In the genomic region with DNA sequence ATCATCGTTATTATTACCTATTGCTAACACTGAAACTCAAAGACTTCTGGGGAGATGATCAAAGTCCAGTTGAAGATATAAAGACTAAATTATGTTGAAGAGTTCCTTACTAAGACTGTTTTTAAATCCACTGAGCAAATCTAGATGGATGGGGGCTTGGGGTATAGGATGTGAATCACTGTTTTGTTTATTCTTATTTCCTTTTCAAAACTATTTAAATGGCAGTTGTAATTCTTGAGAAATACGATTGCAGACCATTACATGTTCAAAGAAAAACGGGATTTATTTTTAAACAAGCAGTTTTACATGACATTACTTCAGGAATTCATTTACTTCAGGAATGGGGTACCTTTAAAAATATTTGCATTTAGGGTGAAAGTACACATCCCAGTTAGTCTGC, we compare ENCODE assay signal across 12 cellular contexts. TPM values are rescaled to one million over a fixed set of nuclear protein-coding genes. Genes with fewer than 3 reads are reported as not detected.
DNase-seq lines count a peak whose midpoint lies in the region; ATAC-seq, FAIRE-seq and TF ChIP-seq lines count a peak whose summit lies in the region.
"Had no signal": no experiment of that assay in that cellular context is flagged by ENCODE, and none has a peak within 500 bp of the region (broad histone marks: within the 10 kb centered on the region; RNA-seq: fewer than 3 reads in every experiment).

No MANE protein-coding gene starts in this region.

- H3K4me3 ChIP-seq in right cardiac atrium (ENCODE audit: low read length) (peak overlapping the region; percentile 34), SK-N-MC (peak overlapping the region; percentile 65), endothelial cell of umbilical vein (replicated peaks in 1 of 3; ENCODE audit: insufficient read depth in 1 of 3, low read depth in 1 of 3, low read length in 3 of 3) (peak overlapping the region in 1 of 3 experiments; percentile 8), uterus (no peak overlapping the region), testis (no peak overlapping the region)
- H3K4me3 ChIP-seq: hepatocyte, lung had no signal

- CTCF ChIA-PET in endothelial cell of umbilical vein (lab: Charles Lee): interaction anchor here (0.9 to 1.2 kb wide), 2 partner anchors 65 to 277 kb away, joined by 3 read pairs; no protein-coding TSS in a partner anchor

- ATAC-seq in right cardiac atrium (no peak), Right ventricle myocardium inferior (no peak), GM21529 (IDR thresholded peaks at IDR 0.05; ENCODE audit: unreplicated experiment) (no peak)

- FAIRE-seq in endothelial cell of umbilical vein (lab: Jason Lieb, UNC): no peak

- no peaks in the 10 kb centered on the region for H3K36me3 ChIP-seq in SK-N-MC (ENCODE audit: insufficient read depth, low read length)
- H3K36me3 ChIP-seq in endothelial cell of umbilical vein (ENCODE audit: control insufficient read depth in 2 of 2, extremely low read depth in 1 of 2, insufficient read depth in 2 of 2, low read length in 2 of 2): no peaks in the 10 kb centered on the region
- H3K36me3 ChIP-seq in uterus: no peaks in the 10 kb centered on the region
- H3K36me3 ChIP-seq in testis (ENCODE audit: low read depth, missing control alignments): no peaks in the 10 kb centered on the region

- POLR2A ChIA-PET in endothelial cell of umbilical vein (lab: Charles Lee): no interaction called here

- no peaks in the 10 kb centered on the region for H4K20me1 ChIP-seq in endothelial cell of umbilical vein (replicated peaks; ENCODE audit: control insufficient read depth, extremely low read depth, insufficient read depth, low read length)

- DNase-seq in right cardiac atrium: no peak
- DNase-seq in Right ventricle myocardium inferior (ENCODE audit: missing footprints): no peak
- DNase-seq in SK-N-MC (ENCODE audit: low read depth, low spot score): no peak
- peak; percentile 64 for DNase-seq in endothelial cell of umbilical vein (ENCODE audit: low read depth, low spot score)
- DNase-seq in uterus: no peak
- no peak for DNase-seq in testis
- DNase-seq in AML-193 (lab: John Stamatoyannopoulos, UW): no peak
- DNase-seq: activated CD8-positive, alpha-beta memory T cell treated with anti-CD3 and anti-CD28 coated beads for 24 hours; aorta had no signal

- dilution Hi-C loops in endothelial cell of umbilical vein (cut with MboI; ENCODE audit: extremely low pct_ligation_motif_present, low sequenced_read_pairs): no loop called here

- peak overlapping the region; percentile 69 for H3K4me2 ChIP-seq in endothelial cell of umbilical vein (ENCODE audit: insufficient read depth, low read length)
- H3K4me2 ChIP-seq: hepatocyte had no signal

- 34% methylated on average over 3 of the region's 3 CpGs for WGBS in right cardiac atrium
- 65 to 67% methylated on average over 3 of the region's 3 CpGs for WGBS in testis, 2 donors

- H3K27ac ChIP-seq in right cardiac atrium (ENCODE audit: low read length): no peak overlapping the region
- no peak overlapping the region for H3K27ac ChIP-seq in SK-N-MC
- H3K27ac ChIP-seq in endothelial cell of umbilical vein (ENCODE audit: insufficient read depth, low read depth, low read length): peak overlapping the region; percentile 18
- H3K27ac ChIP-seq in uterus: peak overlapping the region; percentile 20 to 28
- peak overlapping the region in 1 of 2 donors; percentile 5 for H3K27ac ChIP-seq in testis
- H3K27ac ChIP-seq: hepatocyte had no signal

- H3K79me2 ChIP-seq in endothelial cell of umbilical vein (ENCODE audit: control insufficient read depth, insufficient read depth, low read length): no peaks in the 10 kb centered on the region
- H3K79me2 ChIP-seq: hepatocyte had no signal

- H3K4me1 ChIP-seq in right cardiac atrium (ENCODE audit: control insufficient read depth, insufficient read depth, low read length) (peaks cover 3% of the 10 kb centered on the region), endothelial cell of umbilical vein (ENCODE audit: control insufficient read depth, extremely low read depth, insufficient read depth, low read length) (peaks cover 52% of the 10 kb centered on the region), uterus (no peaks in the 10 kb centered on the region), testis (no peaks in the 10 kb centered on the region)

- H2AFZ ChIP-seq in endothelial cell of umbilical vein (ENCODE audit: low read depth, low read length): peak overlapping the region; percentile 4
- H2AFZ ChIP-seq: hepatocyte had no signal

- no peaks in the 10 kb centered on the region for H3K27me3 ChIP-seq in right cardiac atrium (ENCODE audit: control insufficient read depth, insufficient read depth)
- H3K27me3 ChIP-seq in endothelial cell of umbilical vein (ENCODE audit: control insufficient read depth in 2 of 2, insufficient read depth in 2 of 2, low read length in 2 of 2): peaks cover 4 to 11% of the 10 kb centered on the region in 2 experiments
- no peaks in the 10 kb centered on the region for H3K27me3 ChIP-seq in uterus
- no peaks in the 10 kb centered on the region for H3K27me3 ChIP-seq in testis

- TF ChIP-seq CTCF in endothelial cell of umbilical vein (IDR thresholded peaks at IDR 0.05; ENCODE audit: extremely low read depth in 1 of 2, insufficient read depth in 1 of 2, low read depth in 1 of 2, low read length in 2 of 2) (no peak), uterus (IDR thresholded peaks at IDR 0.05) (no peak), testis (IDR thresholded peaks at IDR 0.05) (no peak)

- no peaks in the 10 kb centered on the region for H3K9me1 ChIP-seq in endothelial cell of umbilical vein (replicated peaks; ENCODE audit: control insufficient read depth, extremely low read depth, insufficient read depth, low read length)

- TF ChIP-seq POLR2A in endothelial cell of umbilical vein (IDR thresholded peaks at IDR 0.05; ENCODE audit: low read depth, low read length): no peak
- TF ChIP-seq POLR2A in uterus (IDR thresholded peaks at IDR 0.05): no peak
- TF ChIP-seq POLR2A in testis (IDR thresholded peaks at IDR 0.05): no peak

- intact Hi-C loops in right cardiac atrium (cut with DNase I): no loop called here
- intact Hi-C loops in Right ventricle myocardium inferior (cut with DNase I): loop anchor here (5.0 to 10.0 kb wide), 2 partner anchors 60 to 103 kb away; no protein-coding TSS in a partner anchor
- intact Hi-C loops in endothelial cell of umbilical vein (cut with micrococcal nuclease): loop anchor here (2.0 to 10.0 kb wide), 6 partner anchors 83 to 790 kb away; a partner anchor contains a TSS
- intact Hi-C loops in uterus (cut with DNase I; ENCODE audit: low total_unique reads): no loop called here
- intact Hi-C loops in testis (cut with DNase I; ENCODE audit: low total_unique reads): no loop called here

- BruUV-seq in endothelial cell of umbilical vein (replicated peaks; lab: Mats Ljungman, UMichigan): no TSS peak

- no peak overlapping the region for H3K9ac ChIP-seq in SK-N-MC (ENCODE audit: insufficient read length)
- no peak overlapping the region for H3K9ac ChIP-seq in endothelial cell of umbilical vein (replicated peaks; ENCODE audit: extremely low read depth, insufficient read depth, low read length)

- no peaks in the 10 kb centered on the region for H3K9me3 ChIP-seq in right cardiac atrium (ENCODE audit: control insufficient read depth, low read length)
- H3K9me3 ChIP-seq in SK-N-MC (ENCODE audit: low read depth, low read length): no peaks in the 10 kb centered on the region
- no peaks in the 10 kb centered on the region for H3K9me3 ChIP-seq in endothelial cell of umbilical vein (replicated peaks; ENCODE audit: control insufficient read depth, insufficient read depth, low read length)
- H3K9me3 ChIP-seq in uterus: no peaks in the 10 kb centered on the region
- no peaks in the 10 kb centered on the region for H3K9me3 ChIP-seq in testis

TF ChIP-seq in endothelial cell of umbilical vein, 7 proteins besides CTCF, POLR2A, EP300 and RAD21:
- peak; percentile 16 for TF ChIP-seq GATA2 (IDR thresholded peaks at IDR 0.05; ENCODE audit: insufficient read depth, insufficient read length, low read depth, low read length)
- no peak for TF ChIP-seq FOS (IDR thresholded peaks at IDR 0.05; ENCODE audit: borderline replicate concordance, insufficient read depth, low read length)
- no peak for TF ChIP-seq POLR2AphosphoS5 (IDR thresholded peaks at IDR 0.05; ENCODE audit: insufficient read depth, low read depth, low read length)
- TF ChIP-seq, protein P1, sequence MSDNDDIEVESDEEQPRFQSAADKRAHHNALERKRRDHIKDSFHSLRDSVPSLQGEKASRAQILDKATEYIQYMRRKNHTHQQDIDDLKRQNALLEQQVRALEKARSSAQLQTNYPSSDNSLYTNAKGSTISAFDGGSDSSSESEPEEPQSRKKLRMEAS (IDR thresholded peaks at IDR 0.05; ENCODE audit: insufficient read depth, insufficient read length): no peak
- TF ChIP-seq MYC (IDR thresholded peaks at IDR 0.05; ENCODE audit: low read depth, low read length): no peak
- no peak for TF ChIP-seq JUN (IDR thresholded peaks at IDR 0.05; ENCODE audit: borderline replicate concordance, insufficient read depth, insufficient read length, low read depth)
TF ChIP-seq in endothelial cell of umbilical vein: peak in this region for 1.

RNA-seq across cellular contexts. Expression of a gene that starts 4.3 kb away (rescaled TPM):
- total RNA-seq in right cardiac atrium: 1 to 10 TPM; 3.0 to 5.0 (median 4.3) TPM
- 2.7 TPM for polyA plus RNA-seq in right cardiac atrium
- total RNA-seq in Right ventricle myocardium inferior: 5.9 TPM
- total RNA-seq in endothelial cell of umbilical vein: 4.0 and 8.2 TPM in 2 replicates
- polyA plus RNA-seq in endothelial cell of umbilical vein: 0.41 and 0.53 TPM in 2 replicates
- polyA plus RNA-seq in endothelial cell of umbilical vein (2011; cell fraction: cytosol; rRNA removed): 0.42 and 0.46 TPM in 2 replicates
- 1.5 TPM in 2 replicates for polyA plus RNA-seq in endothelial cell of umbilical vein (2011; cell fraction: nucleus; rRNA removed)
- polyA plus RNA-seq in endothelial cell of umbilical vein (2012): 0.34 and 1.6 TPM in 2 replicates
- 1.9 and 2.2 TPM in 2 replicates for polyA minus RNA-seq in endothelial cell of umbilical vein
- polyA minus RNA-seq in endothelial cell of umbilical vein (2011; cell fraction: cytosol; rRNA and poly(A)+ RNA removed): not detected
- 2.1 and 4.3 TPM in 2 replicates for polyA minus RNA-seq in endothelial cell of umbilical vein (2011; cell fraction: nucleus; rRNA and poly(A)+ RNA removed)
- total RNA-seq in uterus: 10 to 100 TPM in 3 of 4 donors, 1 to 10 TPM in 1; 3.3 to 26.4 (median 12.3) TPM
- total RNA-seq in testis: 10 to 100 TPM in 1 of 2 donors, 1 to 10 TPM in 1; 7.8 to 11.3 TPM
- polyA plus RNA-seq in testis (ENCODE audit: insufficient read depth, low read depth, low replicate concordance): 6.2 TPM

Comparison
In these comparisons a context has a peak if more than half of its experiments do, and no peak if none do; other contexts are left out.
1. intact Hi-C loops: an anchor here in Right ventricle myocardium inferior (5.0 to 10.0 kb wide) and endothelial cell of umbilical vein (2.0 to 10.0 kb wide); none called in right cardiac atrium, uterus and testis.
2. H3K27ac ChIP-seq: peak in endothelial cell of umbilical vein (single experiment) and uterus (2 of 2); none in right cardiac atrium (single experiment) and SK-N-MC (single experiment).
3. H3K4me3 ChIP-seq: peak in right cardiac atrium (single experiment) and SK-N-MC (single experiment); none in uterus (0 of 2) and testis (0 of 2).